ENCODE assay signal across 14 cellular contexts in the genomic region with DNA sequence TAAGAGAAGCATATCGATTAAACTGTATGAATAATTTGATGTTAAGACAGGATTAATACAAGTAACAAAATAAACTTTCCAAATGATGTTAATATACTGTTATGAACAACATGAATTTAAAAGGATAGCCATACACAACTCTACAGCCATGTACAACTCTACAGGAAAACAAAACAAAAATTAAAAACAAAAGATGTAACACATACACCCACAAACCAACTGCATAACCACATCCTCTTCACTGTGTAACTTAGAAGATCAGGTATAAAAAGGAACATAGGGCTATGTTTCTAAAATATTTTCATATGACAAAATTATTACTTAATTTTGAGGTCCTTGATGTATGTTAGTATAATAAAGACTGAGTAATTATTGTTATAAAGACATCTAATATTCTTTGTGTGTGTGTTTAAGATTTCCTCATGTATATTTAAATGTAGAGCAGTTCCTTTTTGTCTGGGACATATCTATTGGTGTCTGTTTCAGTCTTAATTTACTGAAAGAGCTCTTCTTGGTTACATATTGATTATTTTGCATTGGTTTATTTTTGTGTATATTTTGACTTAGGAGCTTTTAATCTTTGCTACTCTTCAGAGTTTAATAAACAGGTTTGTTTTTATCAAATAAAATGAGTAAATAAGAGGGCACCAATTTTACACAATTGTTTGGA.
"Had no signal": no experiment of that assay in that cellular context is flagged by ENCODE, and none has a peak within 500 bp of the region (broad histone marks: within the 10 kb centered on the region; RNA-seq: fewer than 3 reads in every experiment).

No MANE protein-coding gene starts in this region.

- H3K4me1 ChIP-seq: adrenal gland, lower lobe of right lung, neural progenitor cell, right lobe of liver, stomach, uterus had no signal

- H3K27me3 ChIP-seq: adrenal gland, neural progenitor cell, right lobe of liver, stomach, uterus had no signal

- H2AFZ ChIP-seq: neural progenitor cell had no signal

- H3K9me3 ChIP-seq: lower lobe of right lung, right lobe of liver, thoracic aorta, uterus had no signal

- H3K4me1 Mint-ChIP-seq: activated T-helper 17 cell treated with anti-CD3 and anti-CD28 coated beads, Interleukin-2, amount 50 U/mL, for 72 hours; neural progenitor cell had no signal

- H3K27ac Mint-ChIP-seq: activated naive CD4-positive, alpha-beta T cell treated with anti-CD3 and anti-CD28 coated beads for 36 hours; activated T-helper 17 cell treated with anti-CD3 and anti-CD28 coated beads, Interleukin-2, amount 50 U/mL, for 72 hours; neural progenitor cell had no signal

- H3K36me3 ChIP-seq: adrenal gland, lower lobe of right lung, neural progenitor cell, right lobe of liver, stomach, thoracic aorta, uterus had no signal

- H3K27me3 Mint-ChIP-seq: activated T-helper 17 cell treated with anti-CD3 and anti-CD28 coated beads, Interleukin-2, amount 50 U/mL, for 72 hours had no signal

- H3K4me2 ChIP-seq: neural progenitor cell had no signal

- H3K9ac ChIP-seq: neural progenitor cell had no signal

- H3K4me3 ChIP-seq: adrenal gland, lower lobe of right lung, neural progenitor cell, right lobe of liver, stomach, thoracic aorta, uterus had no signal

- DNase-seq: activated CD4-positive, alpha-beta T cell treated with anti-CD3 and anti-CD28 coated beads, Interleukin-2, amount 50 U/mL, for 48 hours; activated naive CD4-positive, alpha-beta T cell treated with anti-CD3 and anti-CD28 coated beads for 36 hours; adrenal gland; left colon; lower lobe of right lung; right lobe of liver; stomach; T-helper 9 cell; uterus had no signal

- ATAC-seq: activated CD4-positive, CD25-positive, alpha-beta regulatory T cell treated with anti-CD3 and anti-CD28 coated beads, Interleukin-2, amount 50 U/mL, for 24 hours; activated T-helper 17 cell treated with anti-CD3 and anti-CD28 coated beads, Interleukin-2, amount 50 U/mL, for 72 hours; esophagus mucosa; left colon; lower lobe of right lung had no signal

- H3K36me3 Mint-ChIP-seq: neural progenitor cell had no signal

- H3K4me3 Mint-ChIP-seq: activated naive CD4-positive, alpha-beta T cell treated with anti-CD3 and anti-CD28 coated beads for 36 hours; activated T-helper 17 cell treated with anti-CD3 and anti-CD28 coated beads, Interleukin-2, amount 50 U/mL, for 72 hours; neural progenitor cell had no signal

- H3K27ac ChIP-seq: adrenal gland, lower lobe of right lung, neural progenitor cell, right lobe of liver, stomach, thoracic aorta, uterus had no signal
